In genomic region chr6:3356056-3356823, GRCh38 we compare ENCODE assay signal across 8 cellular contexts.
DNase-seq lines count a peak whose midpoint lies in the region; ATAC-seq, FAIRE-seq and TF ChIP-seq lines count a peak whose summit lies in the region.

No MANE protein-coding gene starts in this region.

- H3K4me2 ChIP-seq in GM12878 (ENCODE audit: control insufficient read depth, insufficient read depth), result peak overlapping the region; percentile 60

- H3K4me3 Mint-ChIP-seq in T-helper 17 cell, result peak overlapping the region; percentile 93

- H3K4me3 ChIP-seq in GM12878 (peak overlapping the region; percentile 52; the same call in 1 of the 2 replicates), iPS-18a (ENCODE audit: low read length) (peak overlapping the region; percentile 62), skeletal muscle tissue (ENCODE audit: low read length in 3 of 3) (peak overlapping the region; percentile 68 to 78 (median 76))

- TF ChIP-seq RAD21 in GM12878 (IDR thresholded peaks at IDR 0.05; ENCODE audit: insufficient read depth, low read depth, low read length), result no peak

- H3K27ac Mint-ChIP-seq in T-helper 17 cell, result peak overlapping the region; percentile 96

- H3K79me2 ChIP-seq in GM12878 (ENCODE audit: control insufficient read depth, insufficient read depth, low read length), result no peaks in the 10 kb centered on the region

- H3K4me1 ChIP-seq in ES-I3 (ENCODE audit: insufficient read depth, low read length), result peaks cover 36% of the 10 kb centered on the region
- H3K4me1 ChIP-seq in GM12878 (ENCODE audit: control insufficient read depth, insufficient read depth, low read length), result peaks cover 7% of the 10 kb centered on the region
- H3K4me1 ChIP-seq in iPS-18a (ENCODE audit: control insufficient read depth, low read depth, low read length), result peaks cover 29% of the 10 kb centered on the region
- peaks cover 21 to 34% (median 32%) of the 10 kb centered on the region in 3 donors for H3K4me1 ChIP-seq in skeletal muscle tissue (ENCODE audit: control insufficient read depth in 3 of 3, insufficient read depth in 3 of 3, low read length in 3 of 3)

- CTCF ChIA-PET in GM12878 (lab: Yijun Ruan, JAX), result interaction anchor here (1.4 to 1.7 kb wide), 6 partner anchors 10 to 622 kb away, joined by 3 to 8 read pairs (median 4); no protein-coding TSS in a partner anchor

- no peaks in the 10 kb centered on the region for H3K9me3 ChIP-seq in ES-I3 (ENCODE audit: control insufficient read depth, insufficient read depth, low read length)
- no peaks in the 10 kb centered on the region for H3K9me3 ChIP-seq in T-helper 17 cell (ENCODE audit: control insufficient read depth, low read length, poor library complexity, severe bottlenecking)
- no peaks in the 10 kb centered on the region; the same call in 2 of the 3 replicates for H3K9me3 ChIP-seq in GM12878 (replicated peaks; ENCODE audit: control insufficient read depth, insufficient read depth, low read length)
- H3K9me3 ChIP-seq in iPS-18a (ENCODE audit: control insufficient read depth, low read depth, low read length), result no peaks in the 10 kb centered on the region
- H3K9me3 ChIP-seq in skeletal muscle tissue (ENCODE audit: control insufficient read depth in 3 of 3, low read length in 3 of 3), result no peaks in the 10 kb centered on the region

- H2AFZ ChIP-seq in GM12878 (ENCODE audit: control insufficient read depth, low read depth, low read length), result peak overlapping the region; percentile 90

- H3K4me1 Mint-ChIP-seq in T-helper 17 cell, result peaks cover 47% of the 10 kb centered on the region

- in situ Hi-C loops in GM12878 (cut with MboI), result no loop called here

- H3K36me3 Mint-ChIP-seq in T-helper 17 cell (ENCODE audit: low read depth), result peaks cover 7% of the 10 kb centered on the region

- BruUV-seq in GM12878 (replicated peaks; lab: Mats Ljungman, UMichigan), result TSS peak; percentile 93

- 0 out of 2 replicates have a peak, but pooled peaks have one; percentile 32 for TF ChIP-seq POLR2A in GM12878 (IDR thresholded peaks at IDR 0.05; ENCODE audit: low read depth, low read length)

- WGBS in GM12878 (ENCODE audit: insufficient coverage, insufficient replicate concordance, low lambda C conversion rate, missing lambda C conversion rate), result 6% methylated on average over 15 of the region's 24 CpGs

- H3K27me3 ChIP-seq in GM12878 (replicated peaks in 1 of 2; ENCODE audit: control insufficient read depth in 2 of 2, insufficient read depth in 2 of 2, low read length in 1 of 2), result no peaks in the 10 kb centered on the region
- H3K27me3 ChIP-seq in iPS-18a (ENCODE audit: control insufficient read depth, insufficient read depth, low read length), result no peaks in the 10 kb centered on the region
- no peaks in the 10 kb centered on the region for H3K27me3 ChIP-seq in skeletal muscle tissue (ENCODE audit: control insufficient read depth in 3 of 3, insufficient read depth in 3 of 3, low read length in 3 of 3)

- ATAC-seq in T-helper 17 cell, result peak; percentile 83
- peak; percentile 99 for ATAC-seq in GM12878

- POLR2A ChIA-PET in GM12878 (lab: Charles Lee), result interaction anchor here (1.0 to 2.5 kb wide), 3 partner anchors 10 to 30 kb away, joined by 3 to 13 read pairs (median 6); no protein-coding TSS in a partner anchor

- FAIRE-seq in GM12878 (lab: Jason Lieb, UNC), result peak; percentile 89

- H3K9ac ChIP-seq in ES-I3 (ENCODE audit: low read depth, low read length), result peak overlapping the region; percentile 69
- H3K9ac ChIP-seq in GM12878 (ENCODE audit: control insufficient read depth, insufficient read depth, low read length), result peak overlapping the region; percentile 37; the same call in 1 of the 2 replicates
- peak overlapping the region; percentile 46 for H3K9ac ChIP-seq in iPS-18a (ENCODE audit: low read length)
- peak overlapping the region; percentile 50 to 87 (median 67) for H3K9ac ChIP-seq in skeletal muscle tissue (ENCODE audit: low read depth in 1 of 3, low read length in 3 of 3)

- peaks cover 9% of the 10 kb centered on the region for H3K27me3 Mint-ChIP-seq in T-helper 17 cell

- SMC1A ChIA-PET in GM12878 (lab: Charles Lee; ENCODE audit: uncharacterized antibody, unreplicated experiment), result interaction anchor here (0.6 to 2.0 kb wide), 13 partner anchors 10 to 376 kb away, joined by 3 to 11 read pairs (median 4); no protein-coding TSS in a partner anchor

- H3K36me3 ChIP-seq in ES-I3 (ENCODE audit: insufficient read depth, low read length) (no peaks in the 10 kb centered on the region), GM12878 (ENCODE audit: control insufficient read depth in 2 of 2, insufficient read depth in 2 of 2, low read length in 1 of 2) (no peaks in the 10 kb centered on the region), iPS-18a (ENCODE audit: control insufficient read depth, low read depth, low read length) (no peaks in the 10 kb centered on the region), skeletal muscle tissue (ENCODE audit: control insufficient read depth in 3 of 3, insufficient read depth in 3 of 3, low read length in 3 of 3) (no peaks in the 10 kb centered on the region)

- H3K27ac ChIP-seq in GM12878 (ENCODE audit: control insufficient read depth, insufficient read depth), result peak overlapping the region; percentile 63
- peak overlapping the region; percentile 69 for H3K27ac ChIP-seq in iPS-18a (ENCODE audit: low read length)
- H3K27ac ChIP-seq in skeletal muscle tissue (ENCODE audit: low read depth, low read length), result peak overlapping the region; percentile 95

- H4K20me1 ChIP-seq in GM12878 (ENCODE audit: control insufficient read depth, insufficient read depth), result no peaks in the 10 kb centered on the region

- DNase-seq in GOT3 (lab: John Stamatoyannopoulos, UW), result peak; percentile 21
- DNase-seq in LoVo (ENCODE audit: low spot score), result peak; percentile 63
- peak; percentile 25 to 47 (median 36) for DNase-seq in T-helper 17 cell
- DNase-seq in GM12878 (ENCODE audit: low read depth, low spot score), result peak; percentile 77
- no peak for DNase-seq in kidney glomerular epithelial cell (lab: John Stamatoyannopoulos, UW)

- peak in 1 of 2 experiments; percentile 77; a peak in 3 of 4 replicates for TF ChIP-seq EP300 in GM12878 (IDR thresholded peaks at IDR 0.05; ENCODE audit: borderline replicate concordance in 1 of 2, control insufficient read depth in 1 of 2, low read depth in 2 of 2, low read length in 2 of 2)

- RAD21 ChIA-PET in GM12878 (lab: Charles Lee; ENCODE audit: unreplicated experiment), result interaction anchor here (0.7 to 2.1 kb wide), 8 partner anchors 10 to 99 kb away, joined by 3 to 13 read pairs (median 3); no protein-coding TSS in a partner anchor

- no peak for TF ChIP-seq CTCF in GM12878 (IDR thresholded peaks at IDR 0.05 in 2 of 3, conservative IDR thresholded peaks at IDR 0.05 in 1 of 3; ENCODE audit: control insufficient read depth in 2 of 3, extremely low read depth in 1 of 3, insufficient read depth in 1 of 3, low read depth in 3 of 3, low read length in 3 of 3)

- intact Hi-C loops in GM12878 (cut with micrococcal nuclease; ENCODE audit: unreplicated experiment), result loop anchor here (2.0 kb wide), 1 partner anchor 27 kb away; no protein-coding TSS in a partner anchor

TF ChIP-seq in GM12878, 131 proteins besides CTCF, POLR2A, EP300 and RAD21 (continues in another document):
- TF ChIP-seq ZZZ3 (IDR thresholded peaks at IDR 0.05; ENCODE audit: control insufficient read depth, insufficient read length, low read depth) (no peak), ZNF207 (IDR thresholded peaks at IDR 0.05; ENCODE audit: borderline replicate concordance) (peak; percentile 59; the same call in 1 of the 2 replicates), PKNOX1 (IDR thresholded peaks at IDR 0.05) (peak; percentile 49), BCL3 (IDR thresholded peaks at IDR 0.05; ENCODE audit: borderline replicate concordance, insufficient read depth, low read depth, low read length, poor library complexity, severe bottlenecking) (no peak), RCOR1 (conservative IDR thresholded peaks at IDR 0.05; ENCODE audit: low read depth, low read length) (0 out of 2 replicates have a peak, but pooled peaks have one; percentile 39), ESRRA (IDR thresholded peaks at IDR 0.05; ENCODE audit: low read length) (no peak), SUPT20H (IDR thresholded peaks at IDR 0.05; ENCODE audit: borderline replicate concordance, control insufficient read depth, low read depth, low read length) (no peak), NR2F1 (conservative IDR thresholded peaks at IDR 0.05) (peak; percentile 54), RAD51 (IDR thresholded peaks at IDR 0.05) (peak; percentile 68), BHLHE40 (IDR thresholded peaks at IDR 0.05; ENCODE audit: borderline replicate concordance in 1 of 2, low read depth in 2 of 2, low read length in 1 of 2) (peak; percentile 48 to 87; a peak in 3 of 4 replicates), SIN3A (IDR thresholded peaks at IDR 0.05; ENCODE audit: low read depth, low read length) (no peak), KLF5 (IDR thresholded peaks at IDR 0.05; ENCODE audit: partially characterized antibody) (no peak), MTA2 (IDR thresholded peaks at IDR 0.05; ENCODE audit: low read depth) (peak; percentile 73; the same call in 1 of the 2 replicates), SPI1 (IDR thresholded peaks at IDR 0.05; ENCODE audit: borderline replicate concordance, insufficient read depth, low read depth, low read length) (peak; percentile 100), SREBF2 (IDR thresholded peaks at IDR 0.05; ENCODE audit: low read length) (no peak), KDM1A (IDR thresholded peaks at IDR 0.05; ENCODE audit: borderline replicate concordance) (no peak), IRF4 (IDR thresholded peaks at IDR 0.05; ENCODE audit: low read depth, low read length) (peak; percentile 77; the same call in 1 of the 2 replicates)
